30 cellular contexts compared by ENCODE assay signal in the genomic region with DNA sequence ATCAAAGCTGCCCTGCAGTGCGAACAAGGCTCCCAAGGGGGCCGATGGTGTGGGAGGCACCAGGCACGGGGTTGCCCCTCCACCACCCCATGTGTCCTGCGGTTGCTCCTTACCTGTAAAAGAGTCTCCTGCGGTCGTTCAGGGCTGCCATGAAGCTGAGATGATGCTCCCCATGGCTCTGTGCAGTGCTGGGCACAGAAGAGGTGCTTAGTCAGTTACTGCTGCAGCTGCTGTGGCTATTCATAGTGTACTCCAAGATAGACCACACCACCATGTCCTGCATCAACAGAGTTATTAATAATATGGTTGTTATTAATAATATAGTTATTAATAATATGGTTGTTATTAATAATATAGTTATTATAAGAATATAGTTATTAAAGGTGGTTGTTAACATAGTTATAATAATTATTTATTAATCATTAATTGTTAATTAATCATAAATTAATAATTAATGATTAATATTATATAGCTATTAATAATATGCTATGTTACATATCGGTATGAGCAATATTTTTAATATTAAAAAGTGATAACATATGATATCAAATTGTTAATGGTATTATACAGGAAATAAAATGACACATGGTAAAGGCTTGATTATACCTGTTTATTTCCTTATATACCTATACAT.
"Had no signal": no experiment of that assay in that cellular context is flagged by ENCODE, and none has a peak within 500 bp of the region (broad histone marks: within the 10 kb centered on the region; RNA-seq: fewer than 3 reads in every experiment).

No MANE protein-coding gene starts in this region.

- H3K9me3 ChIP-seq: esophagus squamous epithelium, left ventricle myocardium inferior, prostate gland, tibial artery, upper lobe of right lung had no signal

- H3K27me3 ChIP-seq: tibial artery, upper lobe of right lung had no signal

- DNase-seq: activated CD4-positive, alpha-beta memory T cell treated with anti-CD3 and anti-CD28 coated beads, Interleukin-2, amount 10 ng/mL, durations not matched to agents 7 days and 5 days; activated CD4-positive, alpha-beta T cell treated with anti-CD3 and anti-CD28 coated beads, Interleukin-2, amount 10 ng/mL, durations not matched to agents 24 days and 14 days; activated CD4-positive, CD25-positive, alpha-beta regulatory T cell treated with anti-CD3 and anti-CD28 coated beads, Interleukin-2, amount 50 U/mL, for 72 hours; activated T-cell treated with anti-CD3 and anti-CD28 coated beads, Interleukin-2, amount 50 U/mL, for 4 hours; anterior cingulate cortex; dermis blood vessel endothelial cell; effector CD4-positive, alpha-beta T cell; esophagus squamous epithelium; foreskin melanocyte; left ventricle myocardium inferior; mesendoderm; retina; stimulated activated CD4-positive, alpha-beta T cell treated with anti-CD3 and anti-CD28 coated beads, Interleukin-1b, Interleukin-23, amount 100 ng/mL, for 48 hours; stimulated activated CD4-positive, alpha-beta T cell treated with anti-CD3 and anti-CD28 coated beads, Interleukin-4, amount 100 ng/mL, for 4 hours; stimulated activated CD8-positive, alpha-beta memory T cell treated with anti-CD3 and anti-CD28 coated beads, Interleukin-4, amount 100 ng/mL, for 48 hours; stimulated activated naive CD8-positive, alpha-beta T cell treated with anti-CD3 and anti-CD28 coated beads, Interleukin-15, amount 100 ng/mL, for 72 hours; T-helper 9 cell; tibial artery; upper lobe of right lung; WERI-Rb-1 had no signal

- H3K4me1 ChIP-seq: esophagus squamous epithelium, left ventricle myocardium inferior, prostate gland, tibial artery, upper lobe of right lung had no signal

- H3K4me2 ChIP-seq: smooth muscle cell had no signal

- H3K36me3 ChIP-seq: esophagus squamous epithelium, left ventricle myocardium inferior, prostate gland, tibial artery, upper lobe of right lung, WERI-Rb-1 had no signal

- H3K27ac ChIP-seq: epithelial cell of prostate, esophagus squamous epithelium, left ventricle myocardium inferior, prostate gland, tibial artery, upper lobe of right lung, WERI-Rb-1 had no signal

- FAIRE-seq: bronchial epithelial cell, islet of Langerhans had no signal

- H3K4me3 ChIP-seq: esophagus squamous epithelium, left ventricle myocardium inferior, lung, prostate gland, smooth muscle cell, tibial artery, upper lobe of right lung had no signal

- ATAC-seq: activated T-cell treated with anti-CD3 and anti-CD28 coated beads, Interleukin-2, amount 50 U/mL, for 4 hours; activated T-helper 17 cell treated with anti-CD3 and anti-CD28 coated beads, Interleukin-2, amount 50 U/mL, for 72 hours; natural killer cell treated with Interleukin-12 subunit alpha and Interleukin-12 subunit beta and Interleukin-15 and Interleukin-18, amount 100 ng/mL, for 72 hours; sciatic nerve; stimulated activated memory B cell treated with anti-CD40 and anti-IgM and Interleukin-4, amounts not matched to agents 10 μg/mL and 1 μg/mL and 100 μg/mL, for 72 hours; stimulated activated naive CD8-positive, alpha-beta T cell treated with anti-CD3 and anti-CD28 coated beads, Interleukin-15, amount 100 ng/mL, for 72 hours; upper lobe of right lung had no signal
